ENCODE assay signal across 26 cellular contexts in the genomic region with DNA sequence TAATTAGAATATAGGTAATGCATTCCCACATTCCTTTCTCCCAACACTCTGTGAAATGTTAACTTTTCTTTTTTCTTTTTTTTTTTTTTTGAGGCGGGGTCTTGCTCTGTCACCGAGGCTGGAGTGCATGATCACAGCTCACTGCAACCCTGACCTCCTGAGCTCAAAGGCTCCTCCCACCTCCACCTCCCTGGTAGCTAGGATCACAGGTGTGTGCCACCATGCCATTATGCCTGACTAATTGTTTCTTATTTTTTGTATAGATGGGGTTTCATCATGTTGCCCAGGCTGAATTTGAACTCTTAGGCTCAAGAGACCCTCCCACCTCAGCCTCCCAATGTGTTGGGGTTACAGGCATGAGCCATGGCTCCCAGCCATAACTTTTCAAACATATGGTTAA.
"Had no signal": no experiment of that assay in that cellular context is flagged by ENCODE, and none has a peak within 500 bp of the region (broad histone marks: within the 10 kb centered on the region; RNA-seq: fewer than 3 reads in every experiment).

No MANE protein-coding gene starts in this region.

- H3K27me3 ChIP-seq: adrenal gland, body of pancreas, esophagus squamous epithelium had no signal

- H3K36me3 ChIP-seq: adrenal gland, esophagus squamous epithelium had no signal

- DNase-seq: activated CD4-positive, alpha-beta T cell treated with anti-CD3 and anti-CD28 coated beads for 1 hour; activated CD4-positive, alpha-beta T cell treated with anti-CD3 and anti-CD28 coated beads for 4 hours; activated CD4-positive, alpha-beta T cell treated with anti-CD3 and anti-CD28 coated beads, Interleukin-2, amount 10 ng/mL, durations not matched to agents 7 days and 5 days; activated CD4-positive, alpha-beta T cell treated with anti-CD3 and anti-CD28 coated beads, Interleukin-2, amount 50 U/mL, for 4 hours; activated CD4-positive, CD25-positive, alpha-beta regulatory T cell; activated CD8-positive, alpha-beta T cell treated with anti-CD3 and anti-CD28 coated beads for 36 hours; activated effector memory CD4-positive, alpha-beta T cell treated with anti-CD3 and anti-CD28 coated beads, Interleukin-2, amount 50 U/mL, for 16 hours; activated naive CD4-positive, alpha-beta T cell treated with anti-CD3 and anti-CD28 coated beads for 36 hours; activated naive CD8-positive, alpha-beta T cell treated with anti-CD3 and anti-CD28 coated beads for 36 hours; activated naive CD8-positive, alpha-beta T cell treated with anti-CD3 and anti-CD28 coated beads, Interleukin-2, amount 50 U/mL, for 24 hours; activated T-cell treated with anti-CD3 and anti-CD28 coated beads, Interleukin-2, amount 50 U/mL, for 1 hour; adrenal gland; amygdala; aorta; caudate nucleus; effector CD8-positive, alpha-beta T cell; esophagus squamous epithelium; T-helper 1 cell; T-helper 17 cell; T1000 had no signal

- H3K27ac ChIP-seq: adrenal gland, body of pancreas, epithelial cell of prostate, esophagus squamous epithelium had no signal

- H3K9me3 ChIP-seq: adrenal gland, body of pancreas, esophagus squamous epithelium had no signal

- H3K27me3 Mint-ChIP-seq: activated CD4-positive, alpha-beta T cell treated with anti-CD3 and anti-CD28 coated beads, Interleukin-2, amount 10 ng/mL, durations not matched to agents 7 days and 5 days; activated CD8-positive, alpha-beta T cell treated with anti-CD3 and anti-CD28 coated beads for 36 hours; activated naive CD4-positive, alpha-beta T cell treated with anti-CD3 and anti-CD28 coated beads, Interleukin-2, amount 50 U/mL, for 24 hours; activated naive CD8-positive, alpha-beta T cell treated with anti-CD3 and anti-CD28 coated beads, Interleukin-2, amount 50 U/mL, for 24 hours; T-helper 17 cell had no signal

- ATAC-seq: activated CD8-positive, alpha-beta T cell treated with anti-CD3 and anti-CD28 coated beads for 36 hours; activated naive CD8-positive, alpha-beta T cell treated with anti-CD3 and anti-CD28 coated beads, Interleukin-2, amount 50 U/mL, for 24 hours; body of pancreas; T-helper 17 cell had no signal

- H3K4me3 ChIP-seq: adrenal gland, body of pancreas, esophagus squamous epithelium had no signal

- H3K27ac Mint-ChIP-seq: activated CD4-positive, alpha-beta T cell treated with anti-CD3 and anti-CD28 coated beads, Interleukin-2, amount 10 ng/mL, durations not matched to agents 7 days and 5 days; activated CD8-positive, alpha-beta T cell treated with anti-CD3 and anti-CD28 coated beads for 36 hours; activated naive CD8-positive, alpha-beta T cell treated with anti-CD3 and anti-CD28 coated beads for 36 hours; activated naive CD8-positive, alpha-beta T cell treated with anti-CD3 and anti-CD28 coated beads, Interleukin-2, amount 50 U/mL, for 24 hours; activated T-helper 1 cell treated with anti-CD3 and anti-CD28 coated beads, Interleukin-12 subunit alpha, Interleukin-12 subunit beta, Interleukin-2, Interleukin-4 antibody, amounts not matched to agents 30 ng/mL and 10 ng/mL and 1 ng/mL, durations not matched to agents 14 hours and 24 hours and 36 hours; activated T-helper 2 cell treated with anti-CD3 and anti-CD28 coated beads, Interferon-gamma antibody, Interleukin-2, Interleukin-4, amounts not matched to agents 10 μg/mL and 5 μg/mL and 100 μg/mL, durations not matched to agents 14 hours and 24 hours and 36 hours; T-helper 2 cell treated with Interferon-gamma antibody and Interleukin-4, amounts not matched to agents 5 μg/mL and 100 μg/mL, for 36 hours had no signal

- H3K9me3 Mint-ChIP-seq: activated CD4-positive, alpha-beta T cell treated with anti-CD3 and anti-CD28 coated beads, Interleukin-2, amount 10 ng/mL, durations not matched to agents 7 days and 5 days; activated CD8-positive, alpha-beta T cell treated with anti-CD3 and anti-CD28 coated beads for 36 hours; activated naive CD4-positive, alpha-beta T cell treated with anti-CD3 and anti-CD28 coated beads for 36 hours; activated naive CD4-positive, alpha-beta T cell treated with anti-CD3 and anti-CD28 coated beads, Interleukin-2, amount 50 U/mL, for 24 hours; activated naive CD8-positive, alpha-beta T cell treated with anti-CD3 and anti-CD28 coated beads for 36 hours; activated naive CD8-positive, alpha-beta T cell treated with anti-CD3 and anti-CD28 coated beads, Interleukin-2, amount 50 U/mL, for 24 hours; activated T-helper 1 cell treated with anti-CD3 and anti-CD28 coated beads, Interleukin-12 subunit alpha, Interleukin-12 subunit beta, Interleukin-2, Interleukin-4 antibody, amounts not matched to agents 30 ng/mL and 10 ng/mL and 1 ng/mL, durations not matched to agents 14 hours and 24 hours and 36 hours; activated T-helper 2 cell treated with anti-CD3 and anti-CD28 coated beads, Interferon-gamma antibody, Interleukin-2, Interleukin-4, amounts not matched to agents 10 μg/mL and 5 μg/mL and 100 μg/mL, durations not matched to agents 14 hours and 24 hours and 36 hours; T-helper 2 cell treated with Interferon-gamma antibody and Interleukin-4, amounts not matched to agents 5 μg/mL and 100 μg/mL, for 36 hours had no signal

- H3K4me3 Mint-ChIP-seq: activated CD4-positive, alpha-beta T cell treated with anti-CD3 and anti-CD28 coated beads, Interleukin-2, amount 10 ng/mL, durations not matched to agents 7 days and 5 days; activated CD8-positive, alpha-beta T cell treated with anti-CD3 and anti-CD28 coated beads for 36 hours; activated naive CD4-positive, alpha-beta T cell treated with anti-CD3 and anti-CD28 coated beads for 36 hours; activated naive CD4-positive, alpha-beta T cell treated with anti-CD3 and anti-CD28 coated beads, Interleukin-2, amount 50 U/mL, for 24 hours; activated naive CD8-positive, alpha-beta T cell treated with anti-CD3 and anti-CD28 coated beads for 36 hours; activated naive CD8-positive, alpha-beta T cell treated with anti-CD3 and anti-CD28 coated beads, Interleukin-2, amount 50 U/mL, for 24 hours; activated T-helper 1 cell treated with anti-CD3 and anti-CD28 coated beads, Interleukin-12 subunit alpha, Interleukin-12 subunit beta, Interleukin-2, Interleukin-4 antibody, amounts not matched to agents 30 ng/mL and 10 ng/mL and 1 ng/mL, durations not matched to agents 14 hours and 24 hours and 36 hours; T-helper 17 cell; T-helper 2 cell treated with Interferon-gamma antibody and Interleukin-4, amounts not matched to agents 5 μg/mL and 100 μg/mL, for 36 hours had no signal
